16 cellular contexts compared by ENCODE assay signal in genomic region chr1:8674912-8675311, GRCh38.
DNase-seq lines count a peak whose midpoint lies in the region; ATAC-seq, FAIRE-seq and TF ChIP-seq lines count a peak whose summit lies in the region.
"Had no signal": no experiment of that assay in that cellular context is flagged by ENCODE, and none has a peak within 500 bp of the region (broad histone marks: within the 10 kb centered on the region; RNA-seq: fewer than 3 reads in every experiment).

No MANE protein-coding gene starts in this region.

- no peak overlapping the region for H3K27ac Mint-ChIP-seq in HFFc6
- H3K27ac Mint-ChIP-seq in T-cell, result no peak overlapping the region
- H3K27ac Mint-ChIP-seq: activated naive CD8-positive, alpha-beta T cell treated with anti-CD3 and anti-CD28 coated beads, Interleukin-2, amount 10 ng/mL, durations not matched to agents 7 days and 5 days had no signal

- ATAC-seq in A549 (no peak), SK-N-SH treated with all-trans-retinoic acid at 6 μM for 48 hours (peak; percentile 62), T-cell (replicated peaks in 1 of 4) (no peak)

- POLR2A ChIA-PET in A549 (lab: Yijun Ruan, JAX) (interaction anchor here (0.6 kb wide), 1 partner anchor 89 kb away, joined by 3 read pairs; no protein-coding TSS in a partner anchor), HEK293T (lab: Yijun Ruan, JAX) (interaction anchor here (0.9 kb wide), 1 partner anchor 30 kb away, joined by 3 read pairs; no protein-coding TSS in a partner anchor), T-cell (lab: Charles Lee) (no interaction called here)

- no peak for TF ChIP-seq RAD21 in A549 (conservative IDR thresholded peaks at IDR 0.05 in 1 of 2, IDR thresholded peaks at IDR 0.05 in 1 of 2)

- no peaks in the 10 kb centered on the region for H3K9me3 ChIP-seq in A549
- H3K9me3 ChIP-seq: colonic mucosa, ovary, uterus had no signal

- FAIRE-seq in A549 (lab: Jason Lieb, UNC), result no peak

- H3K27me3 Mint-ChIP-seq in HFFc6 (ENCODE audit: insufficient read depth) (no peaks in the 10 kb centered on the region), T-cell (no peaks in the 10 kb centered on the region)
- H3K27me3 Mint-ChIP-seq: activated naive CD8-positive, alpha-beta T cell treated with anti-CD3 and anti-CD28 coated beads, Interleukin-2, amount 10 ng/mL, durations not matched to agents 7 days and 5 days had no signal

- H3K4me2 ChIP-seq in A549, result peak overlapping the region; percentile 30; the same call in 2 of the 3 replicates

- H3K4me1 Mint-ChIP-seq in HFFc6 (ENCODE audit: low read depth) (peaks cover 48% of the 10 kb centered on the region), T-cell (peaks cover 16 to 23% (median 23%) of the 10 kb centered on the region in 3 donors)

- TF ChIP-seq CTCF in A549 (IDR thresholded peaks at IDR 0.05), result no peak
- no peak for TF ChIP-seq CTCF in HFFc6 (IDR thresholded peaks at IDR 0.05)

- H3K4me3 Mint-ChIP-seq in HFFc6 (no peak overlapping the region), T-cell (no peak overlapping the region)
- H3K4me3 Mint-ChIP-seq: activated naive CD8-positive, alpha-beta T cell treated with anti-CD3 and anti-CD28 coated beads, Interleukin-2, amount 10 ng/mL, durations not matched to agents 7 days and 5 days had no signal

- peaks cover 71% of the 10 kb centered on the region for H3K4me1 ChIP-seq in A549

- H3K36me3 Mint-ChIP-seq in HFFc6 (ENCODE audit: low read depth) (no peaks in the 10 kb centered on the region), T-cell (peaks cover 3% of the 10 kb centered on the region)

- no peak for TF ChIP-seq EP300 in A549 (IDR thresholded peaks at IDR 0.05)

- no peak overlapping the region for H3K4me3 ChIP-seq in A549
- H3K4me3 ChIP-seq: colonic mucosa, ovary, uterus had no signal

- peak overlapping the region in 1 of 2 experiments; percentile 40; a peak in 1 of 6 replicates for H3K27ac ChIP-seq in A549
- H3K27ac ChIP-seq: colonic mucosa, ovary, uterus had no signal

- H3K9me3 Mint-ChIP-seq in HFFc6 (no peaks in the 10 kb centered on the region), T-cell (no peaks in the 10 kb centered on the region)
- H3K9me3 Mint-ChIP-seq: activated naive CD8-positive, alpha-beta T cell treated with anti-CD3 and anti-CD28 coated beads, Interleukin-2, amount 10 ng/mL, durations not matched to agents 7 days and 5 days had no signal

- TF ChIP-seq POLR2A in A549 (IDR thresholded peaks at IDR 0.05; ENCODE audit: low read length), result no peak

- CTCF ChIA-PET in A549 (lab: Yijun Ruan, JAX), result interaction anchor here (1.4 to 1.8 kb wide), 2 partner anchors 18 to 113 kb away, joined by 3 to 7 read pairs; no protein-coding TSS in a partner anchor
- CTCF ChIA-PET in HEK293T (lab: Yijun Ruan, JAX), result interaction anchor here (0.6 to 0.7 kb wide), 2 partner anchors 104 to 803 kb away, joined by 3 read pairs; no protein-coding TSS in a partner anchor
- CTCF ChIA-PET in T-cell (lab: Charles Lee), result interaction anchor here in 1 of 2 donors (1.2 kb wide), 1 partner anchor 51 kb away, joined by 4 read pairs; no protein-coding TSS in a partner anchor

- 15% methylated on average over 2 of the region's 2 CpGs for WGBS in A549 (ENCODE audit: missing lambda C conversion rate)

- no peak for DNase-seq in A549 (ENCODE audit: low read depth in 1 of 2, low spot score in 1 of 2)
- peak; percentile 41 for DNase-seq in HFFc6
- DNase-seq in iris pigment epithelial cell (ENCODE audit: low read depth), result peak; percentile 44
- no peak for DNase-seq in HEK293T (ENCODE audit: extremely low spot score)
- DNase-seq in T-cell, result no peak
- DNase-seq in NCI-H1048 (lab: John Stamatoyannopoulos, UW), result no peak
- no peak for DNase-seq in SHP77 treated with DMSO at 0.1 percent for 48 hours (lab: John Stamatoyannopoulos, UW)
- DNase-seq: activated naive CD8-positive, alpha-beta T cell treated with anti-CD3 and anti-CD28 coated beads, Interleukin-2, amount 10 ng/mL, durations not matched to agents 7 days and 5 days; colonic mucosa; midbrain; NCI-H1694 treated with DMSO at 0.1 percent for 48 hours; NCI-H526 treated with DMSO at 0.1 percent for 48 hours; ovary; SHP77; uterus had no signal

TF ChIP-seq in A549, 52 proteins besides CTCF, POLR2A, EP300 and RAD21 (continues in another document):
- no peak for TF ChIP-seq ESRRA (IDR thresholded peaks at IDR 0.05; ENCODE audit: borderline replicate concordance, low read length)
- no peak for TF ChIP-seq HEYL (CRISPR knock-in tag; IDR thresholded peaks at IDR 0.05)
- TF ChIP-seq POLR2AphosphoS2 (conservative IDR thresholded peaks at IDR 0.05; ENCODE audit: low read length), result no peak
- TF ChIP-seq PHF8 (IDR thresholded peaks at IDR 0.05; ENCODE audit: borderline replicate concordance, low read depth), result no peak
- no peak for TF ChIP-seq SMC3 (IDR thresholded peaks at IDR 0.05)
- TF ChIP-seq KDM5A (IDR thresholded peaks at IDR 0.05), result no peak
- no peak for TF ChIP-seq ZFP36 (IDR thresholded peaks at IDR 0.05; ENCODE audit: borderline replicate concordance, partially characterized antibody)
- no peak for TF ChIP-seq MYC (IDR thresholded peaks at IDR 0.05; ENCODE audit: borderline replicate concordance, low read length)
- TF ChIP-seq ELK1 (IDR thresholded peaks at IDR 0.05; ENCODE audit: low read depth, low read length), result no peak

TF ChIP-seq in SK-N-SH treated with all-trans-retinoic acid at 6 μM for 48 hours, 23 proteins besides CTCF, POLR2A, EP300 and RAD21 (continues in another document):
- TF ChIP-seq PPARA (CRISPR knock-in tag; IDR thresholded peaks at IDR 0.05; ENCODE audit: borderline replicate concordance) (no peak), ISL1 (CRISPR knock-in tag; IDR thresholded peaks at IDR 0.05) (peak; percentile 83), PATZ1 (CRISPR knock-in tag; IDR thresholded peaks at IDR 0.05; ENCODE audit: borderline replicate concordance) (peak; percentile 34; the same call in 1 of the 2 replicates), BACH2 (CRISPR knock-in tag; IDR thresholded peaks at IDR 0.05; ENCODE audit: borderline replicate concordance) (no peak)

TF ChIP-seq in HEK293T, 16 proteins besides CTCF, POLR2A, EP300 and RAD21:
- no peak for TF ChIP-seq SUZ12 (IDR thresholded peaks at IDR 0.05)
- no peak for TF ChIP-seq NFRKB (IDR thresholded peaks at IDR 0.05)
- TF ChIP-seq FOXK2 (IDR thresholded peaks at IDR 0.05), result no peak
- TF ChIP-seq ELF4 (IDR thresholded peaks at IDR 0.05), result no peak
- no peak for TF ChIP-seq FOXM1 (IDR thresholded peaks at IDR 0.05; ENCODE audit: borderline replicate concordance)
- no peak for TF ChIP-seq SP1 (IDR thresholded peaks at IDR 0.05)
- no peak for TF ChIP-seq FOXA1 (IDR thresholded peaks at IDR 0.05)

Comparison
In these comparisons a context has a peak if more than half of its experiments do, and no peak if none do; other contexts are left out.
1. DNase-seq: peak in HFFc6 (single experiment) and iris pigment epithelial cell (single experiment); none in A549 (0 of 2), HEK293T (single experiment), T-cell (0 of 34), NCI-H1048 (single experiment) and SHP77 treated with DMSO at 0.1 percent for 48 hours (single experiment).
2. POLR2A ChIA-PET loops: an anchor here in A549 (0.6 kb wide) and HEK293T (0.9 kb wide); none called in T-cell.